ENCODE assay signal across 12 cellular contexts in genomic region chr5:143896471-143896870, GRCh38.
"Had no signal": no experiment of that assay in that cellular context is flagged by ENCODE, and none has a peak within 500 bp of the region (broad histone marks: within the 10 kb centered on the region; RNA-seq: fewer than 3 reads in every experiment).

No MANE protein-coding gene starts in this region.

- ATAC-seq: esophagus mucosa, WTC11 had no signal

- H3K27me3 ChIP-seq: dorsolateral prefrontal cortex, tibial nerve, vagina had no signal

- H3K9me3 ChIP-seq: tibial nerve, vagina had no signal

- DNase-seq: activated gamma-delta T cell; activated T-cell treated with anti-CD3 and anti-CD28 coated beads, Interleukin-2, amount 50 U/mL, for 24 hours; dorsolateral prefrontal cortex; kidney glomerular epithelial cell; midbrain; naive B cell; posterior cingulate gyrus; small intestine had no signal

- H3K4me1 ChIP-seq: vagina had no signal

- H3K27ac ChIP-seq: dorsolateral prefrontal cortex, vagina had no signal

- H3K36me3 ChIP-seq: tibial nerve, vagina had no signal

- H3K4me3 ChIP-seq: dorsolateral prefrontal cortex, tibial nerve, vagina had no signal
